In the genomic region with DNA sequence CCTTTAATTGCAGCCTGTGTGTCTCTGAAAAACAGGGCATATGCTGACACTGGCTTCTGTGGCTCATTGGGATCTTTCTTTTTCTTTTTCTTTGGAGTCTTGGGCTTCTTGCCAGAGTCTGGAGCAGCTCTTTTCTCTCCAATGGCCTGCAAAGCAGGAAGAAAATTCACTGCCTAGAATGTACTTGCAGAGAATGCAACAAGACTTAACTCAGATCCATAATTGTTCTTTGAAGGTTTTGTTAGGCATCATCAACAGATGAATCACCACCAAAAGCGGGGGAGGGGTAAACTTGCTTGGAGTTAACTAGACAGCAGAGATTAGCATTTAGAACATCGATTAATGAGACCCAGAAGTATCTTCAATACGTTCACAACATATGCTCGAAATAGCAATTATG, we compare ENCODE assay signal across 1 cellular context.
TF ChIP-seq lines count a peak whose summit lies in the region.

No MANE protein-coding gene starts in this region.

TF ChIP-seq in GM23338, 12 proteins besides CTCF, POLR2A, EP300 and RAD21 (continued from another document):
- TF ChIP-seq, protein P1, sequence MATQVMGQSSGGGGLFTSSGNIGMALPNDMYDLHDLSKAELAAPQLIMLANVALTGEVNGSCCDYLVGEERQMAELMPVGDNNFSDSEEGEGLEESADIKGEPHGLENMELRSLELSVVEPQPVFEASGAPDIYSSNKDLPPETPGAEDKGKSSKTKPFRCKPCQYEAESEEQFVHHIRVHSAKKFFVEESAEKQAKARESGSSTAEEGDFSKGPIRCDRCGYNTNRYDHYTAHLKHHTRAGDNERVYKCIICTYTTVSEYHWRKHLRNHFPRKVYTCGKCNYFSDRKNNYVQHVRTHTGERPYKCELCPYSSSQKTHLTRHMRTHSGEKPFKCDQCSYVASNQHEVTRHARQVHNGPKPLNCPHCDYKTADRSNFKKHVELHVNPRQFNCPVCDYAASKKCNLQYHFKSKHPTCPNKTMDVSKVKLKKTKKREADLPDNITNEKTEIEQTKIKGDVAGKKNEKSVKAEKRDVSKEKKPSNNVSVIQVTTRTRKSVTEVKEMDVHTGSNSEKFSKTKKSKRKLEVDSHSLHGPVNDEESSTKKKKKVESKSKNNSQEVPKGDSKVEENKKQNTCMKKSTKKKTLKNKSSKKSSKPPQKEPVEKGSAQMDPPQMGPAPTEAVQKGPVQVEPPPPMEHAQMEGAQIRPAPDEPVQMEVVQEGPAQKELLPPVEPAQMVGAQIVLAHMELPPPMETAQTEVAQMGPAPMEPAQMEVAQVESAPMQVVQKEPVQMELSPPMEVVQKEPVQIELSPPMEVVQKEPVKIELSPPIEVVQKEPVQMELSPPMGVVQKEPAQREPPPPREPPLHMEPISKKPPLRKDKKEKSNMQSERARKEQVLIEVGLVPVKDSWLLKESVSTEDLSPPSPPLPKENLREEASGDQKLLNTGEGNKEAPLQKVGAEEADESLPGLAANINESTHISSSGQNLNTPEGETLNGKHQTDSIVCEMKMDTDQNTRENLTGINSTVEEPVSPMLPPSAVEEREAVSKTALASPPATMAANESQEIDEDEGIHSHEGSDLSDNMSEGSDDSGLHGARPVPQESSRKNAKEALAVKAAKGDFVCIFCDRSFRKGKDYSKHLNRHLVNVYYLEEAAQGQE (IDR thresholded peaks at IDR 0.05; ENCODE audit: unreplicated experiment): no peak
- TF ChIP-seq CREB1 (CRISPR knock-in tag; IDR thresholded peaks at IDR 0.05; ENCODE audit: low read depth) (no peak), STAT1 (IDR thresholded peaks at IDR 0.05; ENCODE audit: unreplicated experiment) (no peak), EZH2phosphoT487 (IDR thresholded peaks at IDR 0.05; ENCODE audit: unreplicated experiment) (no peak)
- TF ChIP-seq, protein P2, sequence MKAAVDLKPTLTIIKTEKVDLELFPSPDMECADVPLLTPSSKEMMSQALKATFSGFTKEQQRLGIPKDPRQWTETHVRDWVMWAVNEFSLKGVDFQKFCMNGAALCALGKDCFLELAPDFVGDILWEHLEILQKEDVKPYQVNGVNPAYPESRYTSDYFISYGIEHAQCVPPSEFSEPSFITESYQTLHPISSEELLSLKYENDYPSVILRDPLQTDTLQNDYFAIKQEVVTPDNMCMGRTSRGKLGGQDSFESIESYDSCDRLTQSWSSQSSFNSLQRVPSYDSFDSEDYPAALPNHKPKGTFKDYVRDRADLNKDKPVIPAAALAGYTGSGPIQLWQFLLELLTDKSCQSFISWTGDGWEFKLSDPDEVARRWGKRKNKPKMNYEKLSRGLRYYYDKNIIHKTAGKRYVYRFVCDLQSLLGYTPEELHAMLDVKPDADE (IDR thresholded peaks at IDR 0.05): no peak
- TF ChIP-seq, protein P3, sequence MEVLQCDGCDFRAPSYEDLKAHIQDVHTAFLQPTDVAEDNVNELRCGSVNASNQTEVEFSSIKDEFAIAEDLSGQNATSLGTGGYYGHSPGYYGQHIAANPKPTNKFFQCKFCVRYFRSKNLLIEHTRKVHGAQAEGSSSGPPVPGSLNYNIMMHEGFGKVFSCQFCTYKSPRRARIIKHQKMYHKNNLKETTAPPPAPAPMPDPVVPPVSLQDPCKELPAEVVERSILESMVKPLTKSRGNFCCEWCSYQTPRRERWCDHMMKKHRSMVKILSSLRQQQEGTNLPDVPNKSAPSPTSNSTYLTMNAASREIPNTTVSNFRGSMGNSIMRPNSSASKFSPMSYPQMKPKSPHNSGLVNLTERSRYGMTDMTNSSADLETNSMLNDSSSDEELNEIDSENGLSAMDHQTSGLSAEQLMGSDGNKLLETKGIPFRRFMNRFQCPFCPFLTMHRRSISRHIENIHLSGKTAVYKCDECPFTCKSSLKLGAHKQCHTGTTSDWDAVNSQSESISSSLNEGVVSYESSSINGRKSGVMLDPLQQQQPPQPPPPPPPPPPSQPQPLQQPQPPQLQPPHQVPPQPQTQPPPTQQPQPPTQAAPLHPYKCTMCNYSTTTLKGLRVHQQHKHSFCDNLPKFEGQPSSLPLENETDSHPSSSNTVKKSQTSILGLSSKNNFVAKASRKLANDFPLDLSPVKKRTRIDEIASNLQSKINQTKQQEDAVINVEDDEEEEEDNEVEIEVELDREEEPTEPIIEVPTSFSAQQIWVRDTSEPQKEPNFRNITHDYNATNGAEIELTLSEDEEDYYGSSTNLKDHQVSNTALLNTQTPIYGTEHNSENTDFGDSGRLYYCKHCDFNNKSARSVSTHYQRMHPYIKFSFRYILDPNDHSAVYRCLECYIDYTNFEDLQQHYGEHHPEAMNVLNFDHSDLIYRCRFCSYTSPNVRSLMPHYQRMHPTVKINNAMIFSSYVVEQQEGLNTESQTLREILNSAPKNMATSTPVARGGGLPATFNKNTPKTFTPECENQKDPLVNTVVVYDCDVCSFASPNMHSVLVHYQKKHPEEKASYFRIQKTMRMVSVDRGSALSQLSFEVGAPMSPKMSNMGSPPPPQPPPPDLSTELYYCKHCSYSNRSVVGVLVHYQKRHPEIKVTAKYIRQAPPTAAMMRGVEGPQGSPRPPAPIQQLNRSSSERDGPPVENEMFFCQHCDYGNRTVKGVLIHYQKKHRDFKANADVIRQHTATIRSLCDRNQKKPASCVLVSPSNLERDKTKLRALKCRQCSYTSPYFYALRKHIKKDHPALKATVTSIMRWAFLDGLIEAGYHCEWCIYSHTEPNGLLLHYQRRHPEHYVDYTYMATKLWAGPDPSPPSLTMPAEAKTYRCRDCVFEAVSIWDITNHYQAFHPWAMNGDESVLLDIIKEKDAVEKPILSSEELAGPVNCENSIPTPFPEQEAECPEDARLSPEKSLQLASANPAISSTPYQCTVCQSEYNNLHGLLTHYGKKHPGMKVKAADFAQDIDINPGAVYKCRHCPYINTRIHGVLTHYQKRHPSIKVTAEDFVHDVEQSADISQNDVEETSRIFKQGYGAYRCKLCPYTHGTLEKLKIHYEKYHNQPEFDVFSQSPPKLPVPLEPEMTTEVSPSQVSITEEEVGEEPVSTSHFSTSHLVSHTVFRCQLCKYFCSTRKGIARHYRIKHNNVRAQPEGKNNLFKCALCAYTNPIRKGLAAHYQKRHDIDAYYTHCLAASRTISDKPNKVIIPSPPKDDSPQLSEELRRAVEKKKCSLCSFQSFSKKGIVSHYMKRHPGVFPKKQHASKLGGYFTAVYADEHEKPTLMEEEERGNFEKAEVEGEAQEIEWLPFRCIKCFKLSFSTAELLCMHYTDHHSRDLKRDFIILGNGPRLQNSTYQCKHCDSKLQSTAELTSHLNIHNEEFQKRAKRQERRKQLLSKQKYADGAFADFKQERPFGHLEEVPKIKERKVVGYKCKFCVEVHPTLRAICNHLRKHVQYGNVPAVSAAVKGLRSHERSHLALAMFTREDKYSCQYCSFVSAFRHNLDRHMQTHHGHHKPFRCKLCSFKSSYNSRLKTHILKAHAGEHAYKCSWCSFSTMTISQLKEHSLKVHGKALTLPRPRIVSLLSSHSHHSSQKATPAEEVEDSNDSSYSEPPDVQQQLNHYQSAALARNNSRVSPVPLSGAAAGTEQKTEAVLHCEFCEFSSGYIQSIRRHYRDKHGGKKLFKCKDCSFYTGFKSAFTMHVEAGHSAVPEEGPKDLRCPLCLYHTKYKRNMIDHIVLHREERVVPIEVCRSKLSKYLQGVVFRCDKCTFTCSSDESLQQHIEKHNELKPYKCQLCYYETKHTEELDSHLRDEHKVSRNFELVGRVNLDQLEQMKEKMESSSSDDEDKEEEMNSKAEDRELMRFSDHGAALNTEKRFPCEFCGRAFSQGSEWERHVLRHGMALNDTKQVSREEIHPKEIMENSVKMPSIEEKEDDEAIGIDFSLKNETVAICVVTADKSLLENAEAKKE (CRISPR knock-in tag; IDR thresholded peaks at IDR 0.05): no peak
